Comparison of ENCODE assay signal across 10 cellular contexts in the genomic region with DNA sequence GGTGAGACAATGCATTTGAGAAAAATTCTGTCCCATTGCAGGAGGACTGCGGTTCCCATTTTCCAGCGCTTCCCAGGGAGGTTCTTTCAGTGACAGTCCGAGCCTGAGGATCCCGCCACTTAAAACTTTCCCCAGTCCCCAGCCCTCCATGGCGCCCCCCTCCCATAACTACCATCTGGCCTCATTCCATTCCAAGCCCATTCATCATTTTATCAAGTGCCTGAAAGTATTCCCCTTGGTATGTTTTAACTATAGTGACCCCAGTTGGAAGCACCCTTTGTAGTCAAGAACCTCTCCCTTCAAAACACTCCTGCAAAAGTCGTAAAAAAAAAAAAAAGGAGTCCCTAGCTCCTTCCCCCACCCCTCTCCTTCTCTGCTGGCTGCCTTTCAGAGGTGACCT. TPM values are rescaled to one million over a fixed set of nuclear protein-coding genes. Genes with fewer than 3 reads are reported as not detected.
A peak's percentile ranks its signal among the peaks of the same experiment; 100 is the strongest.
DNase-seq lines count a peak whose midpoint lies in the region; ATAC-seq and TF ChIP-seq lines count a peak whose summit lies in the region.
"Had no signal": no experiment of that assay in that cellular context is flagged by ENCODE, and none has a peak within 500 bp of the region (broad histone marks: within the 10 kb centered on the region; RNA-seq: fewer than 3 reads in every experiment).

No MANE protein-coding gene starts in this region.

- no peak for TF ChIP-seq CTCF in heart left ventricle (IDR thresholded peaks at IDR 0.05)
- no peak for TF ChIP-seq CTCF in vagina (IDR thresholded peaks at IDR 0.05)
- no peak for TF ChIP-seq CTCF in colonic mucosa (IDR thresholded peaks at IDR 0.05)

- peak overlapping the region; percentile 92 for H3K9ac ChIP-seq in adipocyte (ENCODE audit: low read length)
- H3K9ac ChIP-seq in colonic mucosa (ENCODE audit: low read depth in 2 of 2, low read length in 2 of 2) = no peak overlapping the region
- H3K9ac ChIP-seq: BLaER1 had no signal

- peak overlapping the region in 11 of 12 donors; percentile 64 to 91 (median 75) for H3K4me3 ChIP-seq in heart left ventricle
- H3K4me3 ChIP-seq in adipocyte (ENCODE audit: low read length) = peak overlapping the region; percentile 88
- H3K4me3 ChIP-seq in vagina = peak overlapping the region; percentile 45 to 51
- H3K4me3 ChIP-seq in colonic mucosa = no peak overlapping the region

- TF ChIP-seq POLR2A in heart left ventricle (IDR thresholded peaks at IDR 0.05) (no peak), vagina (IDR thresholded peaks at IDR 0.05) (no peak)

- DNase-seq in heart left ventricle (no peak), Right ventricle myocardium inferior (ENCODE audit: missing footprints) (no peak), adipocyte (ENCODE audit: low read depth) (no peak), left kidney (ENCODE audit: low read depth, low spot score) (peak; percentile 42), vagina (ENCODE audit: extremely low spot score in 2 of 2) (no peak), NCI-H1105 (lab: John Stamatoyannopoulos, UW) (no peak), colonic mucosa (no peak)

- H3K36me3 ChIP-seq in heart left ventricle (peaks cover 0 to 23% (median 4%) of the 10 kb centered on the region in 9 donors), adipocyte (ENCODE audit: control insufficient read depth, insufficient read depth, low read length, severe bottlenecking) (peaks cover 28% of the 10 kb centered on the region), vagina (no peaks in the 10 kb centered on the region), colonic mucosa (no peaks in the 10 kb centered on the region)

- H3K27ac ChIP-seq in heart left ventricle = peak overlapping the region in 7 of 12 donors; percentile 1 to 90 (median 79)
- H3K27ac ChIP-seq in vagina = no peak overlapping the region
- no peak overlapping the region for H3K27ac ChIP-seq in colonic mucosa
- H3K27ac ChIP-seq: BLaER1 had no signal

- intact Hi-C loops in heart left ventricle (cut with DNase I) = loop anchor here in 9 of 10 donors (2.0 to 10.0 kb wide), 12 partner anchors 91 to 489 kb away; no protein-coding TSS in a partner anchor
- intact Hi-C loops in Right ventricle myocardium inferior (cut with DNase I) = loop anchor here (2.0 to 10.0 kb wide), 5 partner anchors 41 to 316 kb away; a partner anchor contains a TSS
- intact Hi-C loops in vagina (cut with DNase I) = no loop called here
- intact Hi-C loops in colonic mucosa (cut with DNase I) = no loop called here

- H3K4me1 ChIP-seq in heart left ventricle (peaks cover 0 to 60% (median 31%) of the 10 kb centered on the region in 12 donors), adipocyte (ENCODE audit: control insufficient read depth, insufficient read depth, low read length) (peaks cover 28% of the 10 kb centered on the region), vagina (peaks cover 37% of the 10 kb centered on the region), colonic mucosa (no peaks in the 10 kb centered on the region)

- H3K27me3 ChIP-seq in heart left ventricle (peaks cover 0 to 15% (median 0%) of the 10 kb centered on the region in 9 donors), adipocyte (replicated peaks; ENCODE audit: control insufficient read depth, insufficient read depth, low read length) (no peaks in the 10 kb centered on the region), vagina (no peaks in the 10 kb centered on the region), colonic mucosa (no peaks in the 10 kb centered on the region)

- H3K9me3 ChIP-seq in heart left ventricle (peaks cover 0 to 3% (median 0%) of the 10 kb centered on the region in 12 donors), adipocyte (ENCODE audit: control insufficient read depth, low read length) (peaks cover 6% of the 10 kb centered on the region), vagina (no peaks in the 10 kb centered on the region), colonic mucosa (no peaks in the 10 kb centered on the region)

- 49 to 64% (median 57%) methylated on average over 6 of the region's 6 CpGs for WGBS in heart left ventricle, 4 donors

- ATAC-seq in heart left ventricle (no peak), Right ventricle myocardium inferior (no peak), HG02938 (IDR thresholded peaks at IDR 0.05; ENCODE audit: unreplicated experiment) (no peak)
- ATAC-seq: sciatic nerve had no signal

RNA-seq across cellular contexts. Expression of a gene that starts 1.2 kb away (rescaled TPM):
- total RNA-seq in heart left ventricle = 10 to 100 TPM in 2 of 9 donors, 1 to 10 TPM in 7; 2.7 to 16.1 (median 5.5) TPM
- polyA plus RNA-seq in heart left ventricle = 1 to 10 TPM; 4.4 to 8.0 TPM
- 3.7 TPM for total RNA-seq in Right ventricle myocardium inferior
- total RNA-seq in vagina = 9.3 TPM
- total RNA-seq in colonic mucosa = under 1 TPM in 1 of 2 donors, not detected in 1; 0.35 TPM

Comparison
In these comparisons a context has a peak if more than half of its experiments do, and no peak if none do; other contexts are left out.
1. H3K27ac ChIP-seq: peak in heart left ventricle (7 of 12); none in vagina (single experiment) and colonic mucosa (single experiment).
2. intact Hi-C loops: an anchor here in heart left ventricle (2.0 to 10.0 kb wide) and Right ventricle myocardium inferior (2.0 to 10.0 kb wide); none called in vagina and colonic mucosa.